ENCODE assay signal across 24 cellular contexts in genomic region chr6:108831104-108831503, GRCh38. TPM values are rescaled to one million over a fixed set of nuclear protein-coding genes. Genes with fewer than 3 reads are reported as not detected.
DNase-seq lines count a peak whose midpoint lies in the region; ATAC-seq and TF ChIP-seq lines count a peak whose summit lies in the region.
"Had no signal": no experiment of that assay in that cellular context is flagged by ENCODE, and none has a peak within 500 bp of the region (broad histone marks: within the 10 kb centered on the region; RNA-seq: fewer than 3 reads in every experiment).

No MANE protein-coding gene starts in this region.

- H3K4me1 ChIP-seq in IMR-90 (ENCODE audit: control insufficient read depth, insufficient read depth, low read length) = no peaks in the 10 kb centered on the region
- H3K4me1 ChIP-seq: upper lobe of right lung had no signal

- no peak overlapping the region for H3K23ac ChIP-seq in IMR-90 (ENCODE audit: low read depth, low read length)

- H3K27me3 ChIP-seq in IMR-90 (ENCODE audit: control insufficient read depth, insufficient read depth, low read length) = no peaks in the 10 kb centered on the region
- H3K27me3 ChIP-seq: gastroesophageal sphincter, upper lobe of right lung had no signal

- BruUV-seq in IMR-90 (replicated peaks; lab: Mats Ljungman, UMichigan) = no TSS peak

- H3K27ac ChIP-seq in IMR-90 (ENCODE audit: insufficient read depth, low read length) = no peak overlapping the region
- H3K27ac ChIP-seq: cardiac muscle cell, upper lobe of right lung had no signal

- ATAC-seq in IMR-90 (ENCODE audit: low read depth) (no peak), sciatic nerve (peak; percentile 65), GM21723 (IDR thresholded peaks at IDR 0.05; ENCODE audit: unreplicated experiment) (no peak), left colon (no peak)
- ATAC-seq: CD8-positive, alpha-beta T cell; gastroesophageal sphincter; left ventricle myocardium superior; T-cell; upper lobe of right lung had no signal

- no peak overlapping the region for H3K56ac ChIP-seq in IMR-90 (ENCODE audit: extremely low read depth, insufficient read depth, low read length)

- H3K4me3 ChIP-seq in IMR-90 (ENCODE audit: insufficient read depth, low read depth, low read length) (no peak overlapping the region), foreskin fibroblast (ENCODE audit: low read depth in 1 of 2, low read length in 2 of 2) (no peak overlapping the region)
- H3K4me3 ChIP-seq: cardiac muscle cell, gastroesophageal sphincter, HAP-1, upper lobe of right lung had no signal

- H4K20me1 ChIP-seq in IMR-90 (ENCODE audit: insufficient read depth, low read length) = no peaks in the 10 kb centered on the region

- no peak overlapping the region for H3K18ac ChIP-seq in IMR-90 (ENCODE audit: low read depth, low read length)

- no peak for TF ChIP-seq POLR2A in IMR-90 (IDR thresholded peaks at IDR 0.05; ENCODE audit: low read depth, low read length)

- no peak overlapping the region for H2AK5ac ChIP-seq in IMR-90 (ENCODE audit: low read depth, low read length)

- H3K9me1 ChIP-seq in IMR-90 (ENCODE audit: insufficient read depth, low read length) = no peaks in the 10 kb centered on the region

- H3K79me1 ChIP-seq in IMR-90 (ENCODE audit: low read depth in 1 of 2, low read length in 2 of 2) = no peaks in the 10 kb centered on the region

- no peak overlapping the region; the same call in 1 of the 2 replicates for H2BK20ac ChIP-seq in IMR-90 (ENCODE audit: low read depth, low read length)

- no peak overlapping the region for H3K9ac ChIP-seq in IMR-90 (ENCODE audit: low read depth, low read length)

- H3K27me3 Mint-ChIP-seq in brain = no peaks in the 10 kb centered on the region
- H3K27me3 Mint-ChIP-seq: activated T-cell treated with anti-CD3 and anti-CD28 coated beads, Interleukin-2, amount 50 U/mL, for 24 hours; T-cell had no signal

- peak overlapping the region in 1 of 5 experiments; percentile 46 for H3K4me3 Mint-ChIP-seq in brain
- H3K4me3 Mint-ChIP-seq: activated T-cell treated with anti-CD3 and anti-CD28 coated beads, Interleukin-2, amount 50 U/mL, for 24 hours; CD8-positive, alpha-beta T cell; endodermal cell; naive B cell; T-cell had no signal

- H4K5ac ChIP-seq in IMR-90 (ENCODE audit: low read depth, low read length) = no peak overlapping the region

- CTCF ChIA-PET in IMR-90 (lab: Yijun Ruan, JAX) = no interaction called here

- H3K9me3 ChIP-seq in IMR-90 (ENCODE audit: control insufficient read depth, insufficient read depth, low read length) = peaks cover 2% of the 10 kb centered on the region; the same call in 1 of the 2 replicates
- H3K9me3 ChIP-seq: gastroesophageal sphincter, upper lobe of right lung had no signal

- H2AK9ac ChIP-seq in IMR-90 (replicated peaks; ENCODE audit: low read depth, low read length, poor library complexity) = no peak overlapping the region

- H3K14ac ChIP-seq in IMR-90 (replicated peaks; ENCODE audit: low read depth, low read length) = no peak overlapping the region

- peak overlapping the region in 4 of 5 experiments; percentile 31 to 92 (median 72) for H3K27ac Mint-ChIP-seq in brain
- H3K27ac Mint-ChIP-seq: activated T-cell treated with anti-CD3 and anti-CD28 coated beads, Interleukin-2, amount 50 U/mL, for 24 hours; CD8-positive, alpha-beta T cell; endodermal cell; naive B cell; progenitor cell of endocrine pancreas; T-cell had no signal

- H2BK15ac ChIP-seq in IMR-90 (ENCODE audit: low read depth, low read length) = no peak overlapping the region

- no peak for TF ChIP-seq RAD21 in IMR-90 (IDR thresholded peaks at IDR 0.05; ENCODE audit: low read length)

- dilution Hi-C loops in IMR-90 (cut with HindIII; ENCODE audit: low sequenced_read_pairs, unreplicated experiment) = no loop called here

- no peaks in the 10 kb centered on the region for H3K36me3 ChIP-seq in IMR-90 (ENCODE audit: control insufficient read depth, insufficient read depth, low read length)
- H3K36me3 ChIP-seq: cardiac muscle cell, gastroesophageal sphincter, HAP-1, upper lobe of right lung had no signal

- intact Hi-C loops in IMR-90 (cut with micrococcal nuclease) = no loop called here
- intact Hi-C loops in sciatic nerve (cut with DNase I) = no loop called here
- intact Hi-C loops in left colon (cut with DNase I, micrococcal nuclease) = loop anchor here (10.0 kb wide), 2 partner anchors 46 to 286 kb away; no protein-coding TSS in a partner anchor

- in situ Hi-C loops in IMR-90 (cut with MboI; ENCODE audit: low sequenced_read_pairs) = no loop called here

- peak overlapping the region; percentile 18 for H2AFZ ChIP-seq in IMR-90 (replicated peaks; ENCODE audit: low read length, poor library complexity)

- no peak for TF ChIP-seq CTCF in IMR-90 (conservative IDR thresholded peaks at IDR 0.05; ENCODE audit: low read depth, low read length)
- TF ChIP-seq CTCF in brain (conservative IDR thresholded peaks at IDR 0.05) = no peak
- no peak for TF ChIP-seq CTCF in foreskin fibroblast (IDR thresholded peaks at IDR 0.05; ENCODE audit: low read depth, low read length)

- H3K4me2 ChIP-seq in IMR-90 (ENCODE audit: low read depth, low read length) = no peak overlapping the region

- H4K8ac ChIP-seq in IMR-90 (ENCODE audit: low read depth in 2 of 2, low read length in 2 of 2) = no peak overlapping the region

- DNase-seq in IMR-90 (no peak), foreskin fibroblast (peak; percentile 44 to 81), sciatic nerve (ENCODE audit: low spot score) (no peak), 8988T (no peak), NCI-H510A (lab: John Stamatoyannopoulos, UW) (no peak), left colon (no peak)
- DNase-seq: activated CD4-positive, alpha-beta T cell treated with anti-CD3 and anti-CD28 coated beads, Interleukin-2, amount 50 U/mL, for 4 hours; activated naive CD4-positive, alpha-beta T cell treated with anti-CD3 and anti-CD28 coated beads, Interleukin-2, amount 50 U/mL, for 16 hours; activated T-cell treated with anti-CD3 and anti-CD28 coated beads, Interleukin-2, amount 50 U/mL, for 24 hours; CD8-positive, alpha-beta T cell; DND-41; endodermal cell; left ventricle myocardium superior; naive B cell; NCI-H1694; NK-92 treated with Interleukin-12 subunit alpha and Interleukin-12 subunit beta, amount 100 ng/mL, for 24 hours; T-cell; upper lobe of right lung had no signal

- no peak overlapping the region for H4K91ac ChIP-seq in IMR-90 (ENCODE audit: insufficient read depth, low read depth, low read length)

- H3K36me3 Mint-ChIP-seq in brain = peaks cover 4% of the 10 kb centered on the region
- H3K36me3 Mint-ChIP-seq: T-cell had no signal

- no peak overlapping the region for H2BK120ac ChIP-seq in IMR-90 (ENCODE audit: low read depth, low read length)

- H3K9me3 Mint-ChIP-seq in brain = peaks cover 12 to 16% (median 14%) of the 10 kb centered on the region in 5 experiments
- H3K9me3 Mint-ChIP-seq: endodermal cell had no signal

- WGBS in IMR-90 (ENCODE audit: extremely low coverage in 2 of 2, insufficient read length in 1 of 2), 2 experiments = 83% methylated on average over 2 of the region's 5 CpGs; no CpG with 5 or more reads in 1 of the 2 experiments

- peaks cover 15% of the 10 kb centered on the region for H3K4me1 Mint-ChIP-seq in brain
- H3K4me1 Mint-ChIP-seq: endodermal cell had no signal

- H2BK5ac ChIP-seq in IMR-90 (ENCODE audit: low read depth, low read length, poor library complexity, severe bottlenecking) = no peak overlapping the region

- H3K4ac ChIP-seq in IMR-90 (ENCODE audit: low read depth, low read length) = no peak overlapping the region

- POLR2A ChIA-PET in IMR-90 (lab: Charles Lee; ENCODE audit: unreplicated experiment) = interaction anchor here (0.5 kb wide), 1 partner anchor 117 kb away, joined by 4 read pairs; no protein-coding TSS in a partner anchor

TF ChIP-seq in IMR-90, 13 proteins besides CTCF, POLR2A, EP300 and RAD21:
- TF ChIP-seq MXI1 (IDR thresholded peaks at IDR 0.05; ENCODE audit: borderline replicate concordance, low read depth, low read length) (no peak), RFX5 (IDR thresholded peaks at IDR 0.05; ENCODE audit: low read depth, low read length) (no peak), MAZ (IDR thresholded peaks at IDR 0.05; ENCODE audit: borderline replicate concordance, low read depth, low read length) (no peak), NFE2L2 (IDR thresholded peaks at IDR 0.05; ENCODE audit: low read depth, low read length) (no peak), USF2 (IDR thresholded peaks at IDR 0.05; ENCODE audit: low read depth, low read length) (no peak), MAFK (IDR thresholded peaks at IDR 0.05; ENCODE audit: low read depth, low read length) (no peak), ELK1 (IDR thresholded peaks at IDR 0.05; ENCODE audit: borderline replicate concordance, low read depth, low read length) (no peak), CHD1 (IDR thresholded peaks at IDR 0.05; ENCODE audit: low read depth, low read length) (no peak), CEBPB (IDR thresholded peaks at IDR 0.05; ENCODE audit: low read depth, low read length) (no peak), RCOR1 (IDR thresholded peaks at IDR 0.05; ENCODE audit: insufficient replicate concordance, low read length) (no peak), SMC3 (IDR thresholded peaks at IDR 0.05; ENCODE audit: low read depth, low read length) (no peak), BHLHE40 (IDR thresholded peaks at IDR 0.05; ENCODE audit: low read depth, low read length) (no peak), FOS (IDR thresholded peaks at IDR 0.05; ENCODE audit: low read depth, low read length) (no peak)
TF ChIP-seq in IMR-90: peak in this region for 0.

RNA-seq across cellular contexts. Expression of gene ARMC2, which starts 17.1 kb away (rescaled TPM):
- total RNA-seq in IMR-90 (2012; rRNA removed) (0.56 and 0.72 TPM in 2 replicates), sciatic nerve (17.2 TPM), left colon (1 to 10 TPM; 3.4 to 3.8 TPM)
- polyA plus RNA-seq in IMR-90 (2012; rRNA removed) (3.5 and 3.9 TPM in 2 replicates), brain (ENCODE audit: insufficient read depth, low read depth, low replicate concordance) (6.0 TPM)
- polyA plus RNA-seq in IMR-90 (2012; cell fraction: cytosol; rRNA removed) = 0.78 and 1.5 TPM in 2 replicates
- 0.81 and 5.1 TPM in 2 replicates for polyA plus RNA-seq in IMR-90 (2012; cell fraction: nucleus; rRNA removed; ENCODE audit: low replicate concordance)

Comparison
In these comparisons a context has a peak if more than half of its experiments do, and no peak if none do; other contexts are left out.
1. DNase-seq: peak in foreskin fibroblast (2 of 2); none in IMR-90 (single experiment), sciatic nerve (single experiment), 8988T (single experiment), NCI-H510A (single experiment) and left colon (0 of 2).
2. intact Hi-C loops: an anchor here in left colon (10.0 kb wide); none called in IMR-90 and sciatic nerve.